9 cellular contexts compared by ENCODE assay signal in the genomic region with DNA sequence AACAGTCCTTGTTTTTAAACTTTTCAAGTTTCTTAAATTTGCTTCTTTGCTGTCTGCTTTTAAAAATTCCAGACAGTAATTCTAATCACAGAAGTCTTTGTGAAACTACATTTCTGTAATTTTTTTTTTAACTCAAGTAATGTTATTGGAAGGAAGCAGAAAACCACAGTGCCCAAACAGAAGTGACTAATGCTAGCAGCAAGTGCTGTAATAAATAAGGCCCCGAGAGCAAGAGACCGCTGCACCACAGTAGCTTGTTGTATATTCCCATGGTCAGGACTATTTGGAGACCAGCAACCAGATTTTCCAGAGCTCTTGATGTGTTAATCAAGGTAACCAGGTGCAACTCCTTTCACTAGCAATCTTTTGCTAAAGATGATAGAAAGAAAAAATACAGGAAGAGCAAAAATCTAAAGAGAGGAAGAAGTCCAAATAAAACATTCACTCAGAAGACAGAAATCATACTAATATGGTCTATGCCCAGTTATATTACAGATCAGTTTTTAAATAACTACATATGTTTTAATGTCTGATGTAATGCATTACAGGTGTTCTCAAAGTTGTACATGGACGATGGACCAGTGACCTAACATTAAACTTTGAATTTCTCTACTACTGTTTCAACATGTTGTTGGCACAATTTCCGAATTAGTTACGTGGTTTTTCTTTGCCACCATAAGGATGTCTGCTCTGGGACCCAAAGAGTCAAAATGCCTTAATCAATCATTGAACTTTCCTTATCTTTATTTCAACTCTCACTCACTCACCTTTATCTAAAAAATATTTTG. TPM values are rescaled to one million over a fixed set of nuclear protein-coding genes. Genes with fewer than 3 reads are reported as not detected.
A peak's percentile ranks its signal among the peaks of the same experiment; 100 is the strongest.
DNase-seq lines count a peak whose midpoint lies in the region; ATAC-seq, FAIRE-seq and TF ChIP-seq lines count a peak whose summit lies in the region.
"Had no signal": no experiment of that assay in that cellular context is flagged by ENCODE, and none has a peak within 500 bp of the region (broad histone marks: within the 10 kb centered on the region; RNA-seq: fewer than 3 reads in every experiment).

No MANE protein-coding gene starts in this region.

- peaks cover 3% of the 10 kb centered on the region for H3K9me3 Mint-ChIP-seq in chondrocyte (ENCODE audit: low read depth)
- H3K9me3 Mint-ChIP-seq: activated naive CD4-positive, alpha-beta T cell treated with anti-CD3 and anti-CD28 coated beads, Interleukin-2, amount 50 U/mL, for 72 hours had no signal

- H3K4me1 ChIP-seq in HUES64 (ENCODE audit: insufficient read depth, low read length) (peaks cover 44% of the 10 kb centered on the region), testis (peaks cover 23% of the 10 kb centered on the region), small intestine (ENCODE audit: control insufficient read depth in 2 of 2, insufficient read depth in 1 of 2, low read depth in 1 of 2, low read length in 1 of 2) (peaks cover 0 to 2% of the 10 kb centered on the region in 2 donors)

- H3K4me3 ChIP-seq in HUES64 (ENCODE audit: low read length) (no peak overlapping the region), testis (no peak overlapping the region), small intestine (ENCODE audit: low read depth in 1 of 2, low read length in 2 of 2) (no peak overlapping the region)

- intact Hi-C loops in testis (cut with DNase I; ENCODE audit: low total_unique reads), result no loop called here

- TF ChIP-seq CTCF in chondrocyte (IDR thresholded peaks at IDR 0.05), result no peak
- no peak for TF ChIP-seq CTCF in testis (IDR thresholded peaks at IDR 0.05)

- H3K27me3 ChIP-seq in HUES64 (ENCODE audit: insufficient read depth, low read length) (no peaks in the 10 kb centered on the region), testis (no peaks in the 10 kb centered on the region), small intestine (ENCODE audit: control insufficient read depth in 2 of 2, insufficient read depth in 2 of 2, low read length in 2 of 2) (peaks cover 0 to 2% of the 10 kb centered on the region in 2 donors)

- FAIRE-seq in small intestine (lab: Jason Lieb, UNC), result no peak

- H3K36me3 ChIP-seq in HUES64 (ENCODE audit: insufficient read depth, low read length) (no peaks in the 10 kb centered on the region), testis (ENCODE audit: low read depth, missing control alignments) (no peaks in the 10 kb centered on the region), small intestine (ENCODE audit: control insufficient read depth in 2 of 2, insufficient read depth in 2 of 2, low read length in 2 of 2) (no peaks in the 10 kb centered on the region)

- DNase-seq in AG08395 (ENCODE audit: low spot score), result peak; percentile 78
- DNase-seq in chondrocyte (ENCODE audit: low spot score), result no peak
- no peak for DNase-seq in testis
- DNase-seq in GM19238 (ENCODE audit: insufficient read length, low spot score), result no peak
- DNase-seq in small intestine, result no peak
- no peak for DNase-seq in OCI-M2 (lab: John Stamatoyannopoulos, UW; ENCODE audit: unreplicated experiment)

- H3K36me3 Mint-ChIP-seq in chondrocyte (ENCODE audit: low read depth), result no peaks in the 10 kb centered on the region
- H3K36me3 Mint-ChIP-seq: activated naive CD4-positive, alpha-beta T cell treated with anti-CD3 and anti-CD28 coated beads, Interleukin-2, amount 50 U/mL, for 72 hours had no signal

- H3K9me3 ChIP-seq in HUES64 (ENCODE audit: insufficient read depth, low read depth, low read length), result no peaks in the 10 kb centered on the region
- no peaks in the 10 kb centered on the region for H3K9me3 ChIP-seq in testis
- H3K9me3 ChIP-seq in small intestine (ENCODE audit: control insufficient read depth, low read depth), result no peaks in the 10 kb centered on the region

- no peak for TF ChIP-seq POLR2A in testis (IDR thresholded peaks at IDR 0.05)

- WGBS in HUES64, result 88% methylated on average over 5 of the region's 5 CpGs
- 64 to 72% methylated on average over 5 of the region's 5 CpGs for WGBS in testis, 2 donors
- WGBS in small intestine, 3 donors, result 59 to 73% (median 63%) methylated on average over 5 of the region's 5 CpGs

- H3K9ac ChIP-seq in HUES64 (ENCODE audit: low read depth, low read length), result no peak overlapping the region

- H3K27ac ChIP-seq in HUES64 (ENCODE audit: low read depth, low read length), result peak overlapping the region; percentile 28; the same call in 1 of the 2 replicates
- peak overlapping the region; percentile 23 to 47 for H3K27ac ChIP-seq in testis
- peak overlapping the region in 1 of 2 donors; percentile 20 for H3K27ac ChIP-seq in small intestine (ENCODE audit: low read depth in 1 of 2, low read length in 1 of 2)

- H3K4me1 Mint-ChIP-seq in chondrocyte (ENCODE audit: low read depth), result peaks cover 89% of the 10 kb centered on the region

- H3K27me3 Mint-ChIP-seq in chondrocyte (ENCODE audit: low read depth), result no peaks in the 10 kb centered on the region

- ATAC-seq in GM19438 (IDR thresholded peaks at IDR 0.05; ENCODE audit: low read depth, unreplicated experiment), result peak; percentile 79

- H3K27ac Mint-ChIP-seq in chondrocyte (ENCODE audit: unreplicated experiment), result peak overlapping the region; percentile 99

- H3K4me3 Mint-ChIP-seq in chondrocyte (ENCODE audit: unreplicated experiment), result no peak overlapping the region

RNA-seq across cellular contexts. Expression of gene WWTR1, which starts 36.4 kb away (rescaled TPM):
- 17.2 TPM for polyA plus RNA-seq in HUES64 (2013, experiment 1 of 2)
- polyA plus RNA-seq in HUES64 (2013, experiment 2 of 2), result 17.4 TPM
- 107 to 121 TPM (median 111 TPM) in 3 replicates for total RNA-seq in chondrocyte
- total RNA-seq in testis, result 10 to 100 TPM; 46.5 to 47.0 TPM
- 19.4 TPM for polyA plus RNA-seq in testis (ENCODE audit: insufficient read depth, low read depth, low replicate concordance)
- 10 to 100 TPM in 2 of 3 donors, 1 to 10 TPM in 1; 2.0 to 18.2 (median 11.9) TPM for polyA plus RNA-seq in small intestine
